ENCODE assay signal across 9 cellular contexts in the genomic region with DNA sequence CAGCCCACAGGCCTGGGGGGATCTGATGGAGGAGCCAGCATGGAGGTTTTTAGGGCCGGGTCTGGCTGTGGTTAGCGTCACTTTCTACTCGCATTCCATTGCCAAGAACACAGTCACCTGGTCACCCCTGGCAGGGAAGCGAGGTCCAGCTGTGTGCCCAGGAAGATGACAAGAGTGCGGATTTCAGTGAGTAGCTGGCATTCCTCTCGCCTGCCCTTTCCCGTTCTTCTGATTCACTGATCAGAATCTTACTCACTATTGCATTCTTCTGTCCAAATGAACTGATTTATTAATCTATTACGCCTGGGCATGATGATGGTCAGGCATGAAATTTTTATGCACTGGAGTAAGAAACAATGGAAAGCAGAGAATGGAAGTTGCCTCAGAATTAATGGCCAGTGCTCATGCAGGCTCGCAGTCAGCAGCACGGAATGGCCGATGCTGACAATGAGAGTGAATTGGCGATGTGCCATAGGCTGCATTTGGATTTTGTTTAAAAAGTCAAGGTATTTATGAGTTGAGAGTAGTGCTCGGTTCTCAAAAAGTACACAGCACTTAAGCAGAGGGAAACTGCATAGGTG.
DNase-seq lines count a peak whose midpoint lies in the region; ATAC-seq and TF ChIP-seq lines count a peak whose summit lies in the region.
"Had no signal": no experiment of that assay in that cellular context is flagged by ENCODE, and none has a peak within 500 bp of the region (broad histone marks: within the 10 kb centered on the region; RNA-seq: fewer than 3 reads in every experiment).

No MANE protein-coding gene starts in this region.

- ATAC-seq in heart right ventricle = no peak
- no peak for ATAC-seq in Right ventricle myocardium superior (ENCODE audit: poor library complexity)
- no peak for ATAC-seq in HG03571 (IDR thresholded peaks at IDR 0.05; ENCODE audit: unreplicated experiment)

- H3K4me3 ChIP-seq in heart right ventricle = no peak overlapping the region

- intact Hi-C loops in heart right ventricle (cut with DNase I) = loop anchor here in 4 of 10 donors (10.0 kb wide), 1 partner anchor 53 kb away; no protein-coding TSS in a partner anchor
- intact Hi-C loops in Right ventricle myocardium superior (cut with DNase I) = no loop called here

- TF ChIP-seq CTCF in heart right ventricle (IDR thresholded peaks at IDR 0.05) = no peak

- WGBS in heart right ventricle, 2 donors = 52 to 55% methylated on average over 13 of the region's 13 CpGs

- peak overlapping the region in 6 of 10 donors; percentile 4 to 82 (median 32) for H3K27ac ChIP-seq in heart right ventricle

- H3K36me3 ChIP-seq in heart right ventricle = no peaks in the 10 kb centered on the region

- DNase-seq in heart right ventricle (no peak), Right ventricle myocardium superior (no peak), amniotic epithelial cell (ENCODE audit: low read depth) (peak; percentile 38), iris pigment epithelial cell (ENCODE audit: low read depth) (peak; percentile 14), ureter (ENCODE audit: low spot score) (peak; percentile 52), inferior parietal cortex (ENCODE audit: extremely low spot score) (no peak), mesenteric fat pad (ENCODE audit: low spot score) (no peak)
- DNase-seq: NK-92 treated with Interleukin-12 subunit alpha and Interleukin-12 subunit beta, amount 100 ng/mL, for 24 hours had no signal

- H3K4me1 ChIP-seq in heart right ventricle = peaks cover 18 to 96% (median 81%) of the 10 kb centered on the region in 9 donors

- H3K9me3 ChIP-seq in heart right ventricle = no peaks in the 10 kb centered on the region

- H3K27me3 ChIP-seq in heart right ventricle = no peaks in the 10 kb centered on the region

Comparison
In these comparisons a context has a peak if more than half of its experiments do, and no peak if none do; other contexts are left out.
1. DNase-seq: peak in amniotic epithelial cell (single experiment), iris pigment epithelial cell (single experiment) and ureter (single experiment); none in heart right ventricle (0 of 2), Right ventricle myocardium superior (single experiment), inferior parietal cortex (single experiment) and mesenteric fat pad (single experiment).